Comparison of ENCODE assay signal across 18 cellular contexts in the genomic region with DNA sequence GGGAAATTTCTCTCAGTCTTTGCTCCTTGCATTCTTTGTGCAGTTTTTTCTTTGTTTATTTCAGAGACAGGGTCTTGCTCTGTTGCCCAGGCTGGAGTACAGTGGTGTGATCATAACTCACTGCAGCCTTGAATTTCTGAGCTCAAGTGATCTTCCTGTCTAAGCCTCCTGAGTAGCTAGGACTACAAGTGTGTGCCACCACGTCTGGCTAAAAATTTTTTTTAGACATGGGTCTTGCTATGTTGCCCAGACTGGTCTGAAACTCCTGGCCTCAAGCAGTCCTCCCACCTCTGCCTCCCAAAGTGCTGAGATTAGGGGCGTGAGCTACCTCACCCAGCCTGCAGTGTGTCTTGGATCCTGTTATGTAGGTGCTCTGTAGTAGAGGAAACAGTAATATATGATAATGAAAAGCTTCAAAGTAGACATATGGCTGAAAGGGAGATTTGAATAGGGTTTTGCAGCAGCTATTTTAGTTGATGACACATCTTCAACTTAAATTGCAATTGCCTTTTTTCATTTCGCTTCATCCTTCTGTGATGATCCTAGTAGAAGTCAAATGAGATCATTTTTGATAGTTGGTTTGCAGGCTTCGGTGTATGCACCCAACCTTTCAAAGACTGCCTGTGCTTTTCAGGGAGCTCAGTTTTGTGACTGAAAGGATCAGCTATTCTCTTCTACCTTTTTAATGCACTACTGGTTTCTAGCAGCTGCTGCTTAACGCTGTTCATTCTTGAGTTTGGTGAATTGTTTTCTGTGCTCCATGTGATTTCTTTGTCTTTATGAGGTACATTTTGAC.
DNase-seq lines count a peak whose midpoint lies in the region; ATAC-seq, FAIRE-seq and TF ChIP-seq lines count a peak whose summit lies in the region.
"Had no signal": no experiment of that assay in that cellular context is flagged by ENCODE, and none has a peak within 500 bp of the region (broad histone marks: within the 10 kb centered on the region; RNA-seq: fewer than 3 reads in every experiment).

No MANE protein-coding gene starts in this region.

- BruUV-seq in A673 (replicated peaks; lab: Mats Ljungman, UMichigan): no TSS peak

- POLR2A ChIA-PET in A673 (lab: Charles Lee; ENCODE audit: low non-redundant PET): no interaction called here

- no peak for TF ChIP-seq CTCF in A673 (conservative IDR thresholded peaks at IDR 0.05; ENCODE audit: low read depth, low read length)

- H3K27me3 Mint-ChIP-seq in memory B cell: no peaks in the 10 kb centered on the region
- H3K27me3 Mint-ChIP-seq: natural killer cell treated with Interleukin-12 subunit alpha and Interleukin-12 subunit beta and Interleukin-15 and Interleukin-18, amount 100 ng/mL, for 72 hours had no signal

- H3K27ac Mint-ChIP-seq in memory B cell: peak overlapping the region; percentile 35
- H3K27ac Mint-ChIP-seq: natural killer cell treated with Interleukin-12 subunit alpha and Interleukin-12 subunit beta and Interleukin-15 and Interleukin-18, amount 100 ng/mL, for 72 hours had no signal

- CTCF ChIA-PET in A673 (lab: Charles Lee): no interaction called here

- H3K4me1 Mint-ChIP-seq in memory B cell: peaks cover 42% of the 10 kb centered on the region

- H3K4me3 ChIP-seq in A673 (ENCODE audit: low read depth, low read length, poor library complexity, severe bottlenecking): no peak overlapping the region
- H3K4me3 ChIP-seq: BLaER1, MG63, SJSA1 had no signal

- FAIRE-seq in GM19239 (lab: Jason Lieb, UNC): peak; percentile 49
- FAIRE-seq: kidney had no signal

- peak; percentile 27 for DNase-seq in NCI-H1436 (lab: John Stamatoyannopoulos, UW)
- no peak for DNase-seq in NCI-H1436 treated with DMSO at 0.1 percent for 48 hours (lab: John Stamatoyannopoulos, UW)
- DNase-seq in GM19239 (ENCODE audit: insufficient read length, low spot score): no peak
- DNase-seq in NCI-H345 treated with DMSO at 0.1 percent for 48 hours (lab: John Stamatoyannopoulos, UW; ENCODE audit: unreplicated experiment): peak; percentile 20
- DNase-seq in memory B cell (ENCODE audit: low spot score in 2 of 2): no peak
- DNase-seq in GM19240 (ENCODE audit: insufficient read length, low spot score): no peak
- no peak for DNase-seq in A673 (ENCODE audit: low spot score)
- DNase-seq in AML-193 (lab: John Stamatoyannopoulos, UW): no peak
- DNase-seq: activated CD4-positive, CD25-positive, alpha-beta regulatory T cell treated with anti-CD3 and anti-CD28 coated beads, Interleukin-2, amount 50 U/mL, for 72 hours; kidney; MG63; NCI-H1694 treated with DMSO at 0.1 percent for 48 hours; NCI-H748 treated with DMSO at 0.1 percent for 48 hours; stimulated activated CD8-positive, alpha-beta memory T cell treated with anti-CD3 and anti-CD28 coated beads, Interleukin-4, amount 100 ng/mL, for 48 hours had no signal

- no peak overlapping the region for H3K27ac ChIP-seq in A673 (ENCODE audit: low read depth, low read length, poor library complexity, severe bottlenecking)
- H3K27ac ChIP-seq: 22Rv1, BLaER1, SJSA1 had no signal

- intact Hi-C loops in A673 (cut with micrococcal nuclease; ENCODE audit: unreplicated experiment): no loop called here

- peaks cover 3% of the 10 kb centered on the region for H3K9me3 Mint-ChIP-seq in memory B cell

- no peaks in the 10 kb centered on the region for H3K4me1 ChIP-seq in A673 (ENCODE audit: insufficient read depth, low read length, poor library complexity, severe bottlenecking)
- H3K4me1 ChIP-seq: BLaER1, SJSA1 had no signal

- H3K27me3 ChIP-seq in A673 (replicated peaks; ENCODE audit: insufficient read depth, low read depth, low read length, poor library complexity): no peaks in the 10 kb centered on the region
- H3K27me3 ChIP-seq: BLaER1, MG63, SJSA1 had no signal

- H3K9me3 ChIP-seq in A673 (ENCODE audit: low read depth, low read length, poor library complexity, severe bottlenecking): no peaks in the 10 kb centered on the region
- H3K9me3 ChIP-seq: MG63, SJSA1 had no signal

- H3K4me3 Mint-ChIP-seq in memory B cell: peak overlapping the region; percentile 44
- H3K4me3 Mint-ChIP-seq: natural killer cell treated with Interleukin-12 subunit alpha and Interleukin-12 subunit beta and Interleukin-15 and Interleukin-18, amount 100 ng/mL, for 72 hours had no signal

- no peak for ATAC-seq in memory B cell (ENCODE audit: low read depth)
- ATAC-seq: natural killer cell treated with Interleukin-12 subunit alpha and Interleukin-12 subunit beta and Interleukin-15 and Interleukin-18, amount 100 ng/mL, for 72 hours had no signal

- H3K36me3 ChIP-seq in A673 (ENCODE audit: insufficient read depth, low read length, poor library complexity, severe bottlenecking): no peaks in the 10 kb centered on the region
- H3K36me3 ChIP-seq: BLaER1, MG63, SJSA1 had no signal

- peaks cover 20% of the 10 kb centered on the region for H3K36me3 Mint-ChIP-seq in memory B cell

Comparison
In these comparisons a context has a peak if more than half of its experiments do, and no peak if none do; other contexts are left out.
1. DNase-seq: peak in NCI-H1436 (single experiment) and NCI-H345 treated with DMSO at 0.1 percent for 48 hours (single experiment); none in NCI-H1436 treated with DMSO at 0.1 percent for 48 hours (single experiment), GM19239 (single experiment), memory B cell (0 of 2), GM19240 (single experiment), A673 (single experiment) and AML-193 (0 of 2).